In the genomic region with DNA sequence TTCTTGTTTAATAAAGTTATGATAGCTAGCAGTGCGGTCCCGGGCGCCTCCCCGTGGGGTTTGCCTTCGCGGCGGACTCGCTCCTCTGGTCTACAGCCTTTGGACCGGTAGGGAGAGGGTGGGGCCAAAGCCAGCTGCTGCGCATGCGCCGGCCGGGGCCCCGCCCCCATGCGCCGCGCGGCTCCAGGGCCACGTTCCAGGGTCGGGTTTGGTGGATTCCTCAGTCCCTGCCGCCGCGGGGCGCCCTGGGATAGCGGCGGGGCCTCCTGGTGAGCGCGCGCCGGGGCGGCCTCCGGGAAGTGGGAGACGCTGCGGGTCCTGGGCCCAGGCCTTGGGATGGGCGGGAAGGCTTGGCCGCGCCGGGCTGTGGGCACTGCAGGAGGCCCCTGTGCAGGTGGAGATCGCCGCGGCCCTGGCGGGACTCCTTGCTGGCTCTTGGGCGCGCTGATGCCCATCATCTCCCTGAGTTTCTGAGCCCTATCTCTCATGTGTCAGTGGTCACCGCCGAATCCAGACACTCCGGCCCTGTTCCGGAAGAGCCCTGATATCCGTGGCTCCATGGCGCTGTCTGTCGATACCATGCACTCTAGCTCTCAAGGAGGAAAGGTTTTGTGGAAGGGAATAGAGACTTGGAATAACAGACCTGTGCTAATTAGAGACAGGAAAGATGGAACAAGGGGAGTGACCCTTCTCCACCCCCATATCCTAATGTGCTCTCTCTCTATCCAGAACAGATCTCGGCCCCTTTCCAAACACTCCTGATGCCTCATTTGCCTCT, we compare ENCODE assay signal across 8 cellular contexts. TPM values are rescaled to one million over a fixed set of nuclear protein-coding genes. Genes with fewer than 3 reads are reported as not detected.
DNase-seq lines count a peak whose midpoint lies in the region; ATAC-seq, FAIRE-seq and TF ChIP-seq lines count a peak whose summit lies in the region.

Gene VARS2, plus strand, starts transcription at position 163 of the 778 bp plus-strand sequence. Its CDS starts 599 bp downstream, at position 762.

- TF ChIP-seq CTCF in AG04450 (IDR thresholded peaks at IDR 0.05; ENCODE audit: low read depth, low read length): peak; percentile 40
- no peak for TF ChIP-seq CTCF in WTC11 (IDR thresholded peaks at IDR 0.05)
- TF ChIP-seq CTCF in bronchial epithelial cell (IDR thresholded peaks at IDR 0.05; ENCODE audit: insufficient read depth, low read length, severe bottlenecking): peak; percentile 63

- no peaks in the 10 kb centered on the region for H3K27me3 ChIP-seq in AG04450 (ENCODE audit: control insufficient read depth, insufficient read depth, low read length)
- no peaks in the 10 kb centered on the region for H3K27me3 ChIP-seq in bronchial epithelial cell (ENCODE audit: control insufficient read depth, insufficient read depth, low read length)

- no peaks in the 10 kb centered on the region for H3K9me3 Mint-ChIP-seq in WTC11

- POLR2A ChIA-PET in AG04450 (lab: Yijun Ruan, JAX) (interaction anchor here (0.6 to 1.5 kb wide), 10 partner anchors 28 to 239 kb away, joined by 3 to 7 read pairs (median 4); no protein-coding TSS in a partner anchor), WTC11 (lab: Charles Lee) (interaction anchor here (0.6 to 2.2 kb wide), 8 partner anchors 13 to 258 kb away, joined by 3 to 12 read pairs (median 4); no protein-coding TSS in a partner anchor)

- H3K4me3 ChIP-seq in AG04450 (ENCODE audit: low read depth, low read length) (peak within 1 kb of the TSS; percentile 63), bronchial epithelial cell (ENCODE audit: low read depth, low read length) (peak within 1 kb of the TSS; percentile 55)

- DNase-seq in AG04450 (ENCODE audit: low read depth, low spot score) (peak; percentile 71), NCI-H2196 (lab: John Stamatoyannopoulos, UW; ENCODE audit: unreplicated experiment) (peak; percentile 91), WTC11 (ENCODE audit: low spot score) (peak; percentile 83), bronchial epithelial cell (ENCODE audit: low read depth) (peak; percentile 86), iris pigment epithelial cell (ENCODE audit: low read depth) (peak; percentile 88)
- DNase-seq in stimulated activated CD4-positive, alpha-beta T cell treated with anti-CD3 and anti-CD28 coated beads, Interleukin-12 subunit alpha, Interleukin-12 subunit beta, amount 100 ng/mL, for 48 hours (ENCODE audit: low read depth in 2 of 3, low spot score in 1 of 3): peak; percentile 81 to 85 (median 84)

- H3K4me1 Mint-ChIP-seq in WTC11: peaks cover 22% of the 10 kb centered on the region

- peak within 1 kb of the TSS; percentile 68 for H3K27ac ChIP-seq in AG04450 (ENCODE audit: low read depth, low read length)

- no peaks in the 10 kb centered on the region for H3K27me3 Mint-ChIP-seq in WTC11 (ENCODE audit: low read depth)

- peaks cover 16% of the 10 kb centered on the region for H3K36me3 ChIP-seq in bronchial epithelial cell (ENCODE audit: control insufficient read depth, insufficient read depth, low read length)

- ATAC-seq in GM18867 (IDR thresholded peaks at IDR 0.05; ENCODE audit: unreplicated experiment) (peak; percentile 79), HG03135 (IDR thresholded peaks at IDR 0.05; ENCODE audit: unreplicated experiment) (peak; percentile 71), WTC11 (peak; percentile 85)

- H3K9me3 ChIP-seq in AG04450 (ENCODE audit: control insufficient read depth, insufficient read depth, low read length): no peaks in the 10 kb centered on the region

- peak within 1 kb of the TSS; percentile 90 for H3K27ac Mint-ChIP-seq in WTC11

- CTCF ChIA-PET in AG04450 (lab: Charles Lee) (interaction anchor here (0.5 to 9.7 kb wide), 41 partner anchors 9 to 369 kb away, joined by 3 to 261 read pairs (median 5); partner anchors contain the start of gene MUC21), WTC11 (lab: Charles Lee) (interaction anchor here (0.6 to 6.4 kb wide), 43 partner anchors 10 to 503 kb away, joined by 3 to 124 read pairs (median 4); partner anchors contain the start of genes DDR1, DHX16, MUCL3 and PSORS1C1)

- peak within 1 kb of the TSS; percentile 90 for H3K4me3 Mint-ChIP-seq in WTC11

- H3K36me3 Mint-ChIP-seq in WTC11: peaks cover 49% of the 10 kb centered on the region

- FAIRE-seq in bronchial epithelial cell (lab: Jason Lieb, UNC): no peak

TF ChIP-seq in WTC11, 78 proteins besides CTCF, POLR2A, EP300 and RAD21 (continues in another document):
- TF ChIP-seq MLX (CRISPR knock-in tag; IDR thresholded peaks at IDR 0.05) (peak; percentile 48; the same call in 1 of the 2 replicates), KAT7 (CRISPR knock-in tag; IDR thresholded peaks at IDR 0.05; ENCODE audit: borderline replicate concordance) (no peak), ZNF219 (CRISPR knock-in tag; IDR thresholded peaks at IDR 0.05; ENCODE audit: borderline replicate concordance) (peak; percentile 82; the same call in 1 of the 2 replicates), ZNF423 (CRISPR knock-in tag; IDR thresholded peaks at IDR 0.05) (peak; percentile 99), ZMAT4 (CRISPR knock-in tag; IDR thresholded peaks at IDR 0.05) (peak; percentile 33; the same call in 1 of the 2 replicates), ETV6 (CRISPR knock-in tag; IDR thresholded peaks at IDR 0.05) (peak; percentile 89; the same call in 1 of the 2 replicates), NR3C1 (CRISPR knock-in tag; conservative IDR thresholded peaks at IDR 0.05; ENCODE audit: low read depth) (no peak), ESRRA (CRISPR knock-in tag; IDR thresholded peaks at IDR 0.05; ENCODE audit: borderline replicate concordance) (peak; percentile 65; the same call in 1 of the 2 replicates), RELA (CRISPR knock-in tag; IDR thresholded peaks at IDR 0.05; ENCODE audit: borderline replicate concordance) (no peak), ZNF232 (CRISPR knock-in tag; IDR thresholded peaks at IDR 0.05) (no peak), JUN (CRISPR knock-in tag; IDR thresholded peaks at IDR 0.05) (peak; percentile 81; the same call in 1 of the 2 replicates), E2F5 (CRISPR knock-in tag; IDR thresholded peaks at IDR 0.05) (peak; percentile 86; the same call in 1 of the 2 replicates), STAT6 (CRISPR knock-in tag; conservative IDR thresholded peaks at IDR 0.05; ENCODE audit: low read depth) (no peak), FOXP4 (CRISPR knock-in tag; IDR thresholded peaks at IDR 0.05) (peak; percentile 80; the same call in 1 of the 2 replicates), MYBL2 (CRISPR knock-in tag; IDR thresholded peaks at IDR 0.05) (peak; percentile 89), FOXP1 (CRISPR knock-in tag; IDR thresholded peaks at IDR 0.05; ENCODE audit: borderline replicate concordance) (peak; percentile 44)

RNA-seq across cellular contexts. Expression of gene VARS2, which starts in this region (rescaled TPM):
- polyA plus RNA-seq in AG04450 (2011; rRNA removed): 10.3 and 12.2 TPM in 2 replicates
- 19.5 and 20.0 TPM in 2 replicates for polyA minus RNA-seq in AG04450 (2011; rRNA and poly(A)+ RNA removed)
- total RNA-seq in WTC11 (2021) (65.6 to 74.1 TPM (median 69.9 TPM) in 3 replicates), bronchial epithelial cell (24.6 and 26.3 TPM in 2 replicates)

Comparison
In these comparisons a context has a peak if more than half of its experiments do, and no peak if none do; other contexts are left out.
1. Peak in every context shown above with its lines: DNase-seq, ATAC-seq, H3K4me3 ChIP-seq and H3K27ac ChIP-seq.